ENCODE assay signal across 9 cellular contexts in genomic region chr1:14516974-14517812, GRCh38.
DNase-seq lines count a peak whose midpoint lies in the region; ATAC-seq and TF ChIP-seq lines count a peak whose summit lies in the region.
"Had no signal": no experiment of that assay in that cellular context is flagged by ENCODE, and none has a peak within 500 bp of the region (broad histone marks: within the 10 kb centered on the region; RNA-seq: fewer than 3 reads in every experiment).

No MANE protein-coding gene starts in this region.

- no peaks in the 10 kb centered on the region for H3K36me3 ChIP-seq in mesenchymal stem cell (ENCODE audit: control insufficient read depth in 1 of 2, insufficient read depth in 2 of 2, low read depth in 1 of 2, low read length in 2 of 2)

- no peak overlapping the region for H3K14ac ChIP-seq in mesenchymal stem cell (ENCODE audit: low read length in 2 of 2)

- 74% methylated on average over 4 of the region's 6 CpGs for WGBS in mesenchymal stem cell

- H2BK120ac ChIP-seq in mesenchymal stem cell (ENCODE audit: low read depth, low read length): no peak overlapping the region

- H4K91ac ChIP-seq in mesenchymal stem cell (ENCODE audit: low read length): no peak overlapping the region

- intact Hi-C loops in activated T-helper 2 cell treated with anti-CD3 and anti-CD28 coated beads, Interferon-gamma antibody, Interleukin-2, Interleukin-4, amounts not matched to agents 10 μg/mL and 5 μg/mL and 100 μg/mL, durations not matched to agents 14 hours and 24 hours and 36 hours (cut with micrococcal nuclease): no loop called here

- H3K4me2 ChIP-seq in mesenchymal stem cell (ENCODE audit: low read length, poor library complexity, severe bottlenecking): no peak overlapping the region

- no peak for TF ChIP-seq CTCF in AG09309 (IDR thresholded peaks at IDR 0.05; ENCODE audit: control insufficient read depth, insufficient read depth, low read depth, low read length, missing control alignments)

- H2BK12ac ChIP-seq in mesenchymal stem cell (ENCODE audit: low read length in 2 of 2): no peak overlapping the region

- no peaks in the 10 kb centered on the region for H3K4me1 ChIP-seq in mesenchymal stem cell (ENCODE audit: control insufficient read depth, insufficient read depth, low read depth, low read length)

- H4K8ac ChIP-seq in mesenchymal stem cell (ENCODE audit: low read length): no peak overlapping the region

- ATAC-seq in HG02852 (IDR thresholded peaks at IDR 0.05; ENCODE audit: unreplicated experiment): peak; percentile 37

- H3K4me1 Mint-ChIP-seq in activated T-helper 2 cell treated with anti-CD3 and anti-CD28 coated beads, Interferon-gamma antibody, Interleukin-2, Interleukin-4, amounts not matched to agents 10 μg/mL and 5 μg/mL and 100 μg/mL, durations not matched to agents 14 hours and 24 hours and 36 hours (ENCODE audit: low read depth): no peaks in the 10 kb centered on the region

- H3K4ac ChIP-seq in mesenchymal stem cell (ENCODE audit: low read depth in 1 of 2, low read length in 2 of 2): no peak overlapping the region

- no peak overlapping the region for H2BK15ac ChIP-seq in mesenchymal stem cell (ENCODE audit: low read depth, poor library complexity, severe bottlenecking)

- no peak overlapping the region for H3K18ac ChIP-seq in mesenchymal stem cell (ENCODE audit: low read depth in 1 of 2, low read length in 2 of 2)

- no peak overlapping the region for H2AFZ ChIP-seq in mesenchymal stem cell (ENCODE audit: low read depth, low read length)

- peak overlapping the region; percentile 68 for H3K9ac ChIP-seq in mesenchymal stem cell (ENCODE audit: low read length)

- no peaks in the 10 kb centered on the region for H3K9me3 ChIP-seq in mesenchymal stem cell (ENCODE audit: control insufficient read depth, low read length)

- no peak overlapping the region for H3K23ac ChIP-seq in mesenchymal stem cell (ENCODE audit: low read length in 2 of 2)

- DNase-seq in AG09309 (ENCODE audit: low read depth) (peak; percentile 86), cerebellum (ENCODE audit: low spot score) (peak; percentile 68), mesenchymal stem cell (peak; percentile 2), RKO (ENCODE audit: low spot score) (no peak), putamen (ENCODE audit: low spot score) (no peak), T-helper 2 cell (no peak)
- no peak for DNase-seq in activated T-helper 2 cell treated with anti-CD3 and anti-CD28 coated beads, Interferon-gamma antibody, Interleukin-2, Interleukin-4, amounts not matched to agents 10 μg/mL and 5 μg/mL and 100 μg/mL, durations not matched to agents 14 hours and 24 hours and 36 hours (ENCODE audit: low spot score)
- DNase-seq: nucleus accumbens had no signal

- H3K36me3 Mint-ChIP-seq in activated T-helper 2 cell treated with anti-CD3 and anti-CD28 coated beads, Interferon-gamma antibody, Interleukin-2, Interleukin-4, amounts not matched to agents 10 μg/mL and 5 μg/mL and 100 μg/mL, durations not matched to agents 14 hours and 24 hours and 36 hours (ENCODE audit: low read depth): no peaks in the 10 kb centered on the region

- H3K27ac Mint-ChIP-seq in activated T-helper 2 cell treated with anti-CD3 and anti-CD28 coated beads, Interferon-gamma antibody, Interleukin-2, Interleukin-4, amounts not matched to agents 10 μg/mL and 5 μg/mL and 100 μg/mL, durations not matched to agents 14 hours and 24 hours and 36 hours: no peak overlapping the region

- H3K27me3 Mint-ChIP-seq in activated T-helper 2 cell treated with anti-CD3 and anti-CD28 coated beads, Interferon-gamma antibody, Interleukin-2, Interleukin-4, amounts not matched to agents 10 μg/mL and 5 μg/mL and 100 μg/mL, durations not matched to agents 14 hours and 24 hours and 36 hours (ENCODE audit: low read depth): no peaks in the 10 kb centered on the region

- no peaks in the 10 kb centered on the region for H3K27me3 ChIP-seq in mesenchymal stem cell (ENCODE audit: control insufficient read depth in 1 of 2, insufficient read depth in 1 of 2, low read length in 2 of 2)

- H3K27ac ChIP-seq in mesenchymal stem cell (ENCODE audit: low read length, poor library complexity, severe bottlenecking): no peak overlapping the region

- no peaks in the 10 kb centered on the region for H3K79me1 ChIP-seq in mesenchymal stem cell (replicated peaks; ENCODE audit: low read length, poor library complexity, severe bottlenecking)

- no peak overlapping the region for H2AK5ac ChIP-seq in mesenchymal stem cell (ENCODE audit: low read length, severe bottlenecking)

- H3K4me3 ChIP-seq in AG09309 (ENCODE audit: control insufficient read depth, low read depth, low read length) (no peak overlapping the region), mesenchymal stem cell (ENCODE audit: insufficient read depth in 1 of 2, low read depth in 1 of 2, low read length in 2 of 2) (no peak overlapping the region)

- H3K4me3 Mint-ChIP-seq in activated T-helper 2 cell treated with anti-CD3 and anti-CD28 coated beads, Interferon-gamma antibody, Interleukin-2, Interleukin-4, amounts not matched to agents 10 μg/mL and 5 μg/mL and 100 μg/mL, durations not matched to agents 14 hours and 24 hours and 36 hours (ENCODE audit: low read depth): no peak overlapping the region

- H3K9me3 Mint-ChIP-seq in activated T-helper 2 cell treated with anti-CD3 and anti-CD28 coated beads, Interferon-gamma antibody, Interleukin-2, Interleukin-4, amounts not matched to agents 10 μg/mL and 5 μg/mL and 100 μg/mL, durations not matched to agents 14 hours and 24 hours and 36 hours: no peaks in the 10 kb centered on the region

- no peak overlapping the region for H2BK5ac ChIP-seq in mesenchymal stem cell (ENCODE audit: low read depth, low read length, poor library complexity, severe bottlenecking)

Comparison
In these comparisons a context has a peak if more than half of its experiments do, and no peak if none do; other contexts are left out.
1. DNase-seq: peak in AG09309 (single experiment), cerebellum (single experiment) and mesenchymal stem cell (single experiment); none in RKO (single experiment), activated T-helper 2 cell treated with anti-CD3 and anti-CD28 coated beads, Interferon-gamma antibody, Interleukin-2, Interleukin-4, amounts not matched to agents 10 μg/mL and 5 μg/mL and 100 μg/mL, durations not matched to agents 14 hours and 24 hours and 36 hours (single experiment), putamen (single experiment) and T-helper 2 cell (0 of 5).